14 cellular contexts compared by ENCODE assay signal in the genomic region with DNA sequence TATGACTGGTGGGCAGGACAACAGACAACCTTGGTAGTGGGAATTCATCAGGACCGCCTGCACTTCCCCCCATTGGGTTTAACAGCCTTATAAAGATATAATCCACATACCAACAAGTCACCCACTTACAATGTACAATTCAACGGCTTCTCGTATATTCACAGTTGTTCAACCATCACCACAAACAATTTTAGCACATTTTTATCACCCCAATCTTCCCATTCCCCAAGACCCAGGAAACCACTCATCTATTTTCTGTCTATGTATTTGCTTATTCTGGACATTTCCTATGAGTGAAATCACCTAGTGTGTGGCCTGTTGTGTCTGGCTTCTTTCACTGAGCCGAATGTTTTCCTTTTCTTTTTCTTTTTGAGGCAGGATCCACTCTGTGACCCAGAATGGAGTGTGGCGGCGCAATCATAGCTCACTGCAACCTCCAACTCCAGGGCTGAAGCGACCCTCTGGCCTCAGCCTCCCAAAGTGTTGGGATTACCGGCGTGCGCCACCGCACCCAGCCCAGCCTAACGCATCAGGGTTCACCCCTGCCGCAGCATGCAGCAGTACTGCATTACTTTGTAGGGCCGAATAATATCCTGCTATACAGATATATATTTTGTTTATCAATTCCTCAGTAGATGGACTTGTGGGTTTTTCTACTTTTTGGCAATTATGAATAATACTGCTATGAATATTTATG. TPM values are rescaled to one million over a fixed set of nuclear protein-coding genes. Genes with fewer than 3 reads are reported as not detected.
A peak's percentile ranks its signal among the peaks of the same experiment; 100 is the strongest.
DNase-seq lines count a peak whose midpoint lies in the region; ATAC-seq and TF ChIP-seq lines count a peak whose summit lies in the region.
"Had no signal": no experiment of that assay in that cellular context is flagged by ENCODE, and none has a peak within 500 bp of the region (broad histone marks: within the 10 kb centered on the region; RNA-seq: fewer than 3 reads in every experiment).

No MANE protein-coding gene starts in this region.

- peak overlapping the region; percentile 38 to 70 for H3K27ac ChIP-seq in thoracic aorta
- H3K27ac ChIP-seq: BLaER1 treated with 17β-estradiol and CSF1 and Interleukin-3, amounts not matched to agents 10 nM and 100 nM; GM23248 had no signal

- peaks cover 3% of the 10 kb centered on the region for H3K36me3 Mint-ChIP-seq in chondrocyte (ENCODE audit: low read depth)
- H3K36me3 Mint-ChIP-seq in nephron progenitor cell (ENCODE audit: low read depth): peaks cover 25% of the 10 kb centered on the region

- H3K9me3 ChIP-seq in thoracic aorta: no peaks in the 10 kb centered on the region
- H3K9me3 ChIP-seq: BLaER1 treated with 17β-estradiol and CSF1 and Interleukin-3, amounts not matched to agents 10 nM and 100 nM had no signal

- TF ChIP-seq CTCF in chondrocyte (IDR thresholded peaks at IDR 0.05) (no peak), nephron progenitor cell (IDR thresholded peaks at IDR 0.05) (no peak), thoracic aorta (IDR thresholded peaks at IDR 0.05) (no peak)

- ATAC-seq in thoracic aorta (ENCODE audit: insufficient number of reproducible peaks, low FRiP score, low read depth): no peak
- no peak for ATAC-seq in SK-N-SH treated with all-trans-retinoic acid at 6 μM for 48 hours
- ATAC-seq: HCT116 had no signal

- peaks cover 0 to 14% of the 10 kb centered on the region in 2 donors for H3K4me1 ChIP-seq in thoracic aorta (ENCODE audit: control insufficient read depth in 1 of 2, low read depth in 2 of 2)

- H3K4me3 Mint-ChIP-seq in chondrocyte (ENCODE audit: unreplicated experiment): no peak overlapping the region
- no peak overlapping the region for H3K4me3 Mint-ChIP-seq in nephron progenitor cell
- H3K4me3 Mint-ChIP-seq: CD4-positive, CD25-positive, alpha-beta regulatory T cell had no signal

- H3K4me3 ChIP-seq in thoracic aorta: no peak overlapping the region
- H3K4me3 ChIP-seq: BLaER1 treated with 17β-estradiol and CSF1 and Interleukin-3, amounts not matched to agents 10 nM and 100 nM; GM23248 had no signal

- H3K4me1 Mint-ChIP-seq in chondrocyte (ENCODE audit: low read depth): peaks cover 10% of the 10 kb centered on the region
- H3K4me1 Mint-ChIP-seq in nephron progenitor cell: no peaks in the 10 kb centered on the region

- H3K9me3 Mint-ChIP-seq in chondrocyte (ENCODE audit: low read depth): no peaks in the 10 kb centered on the region
- H3K9me3 Mint-ChIP-seq in nephron progenitor cell: no peaks in the 10 kb centered on the region

- no peaks in the 10 kb centered on the region for H3K27me3 ChIP-seq in thoracic aorta (replicated peaks; ENCODE audit: insufficient read depth)
- H3K27me3 ChIP-seq: BLaER1 treated with 17β-estradiol and CSF1 and Interleukin-3, amounts not matched to agents 10 nM and 100 nM had no signal

- H3K27ac Mint-ChIP-seq in chondrocyte (ENCODE audit: unreplicated experiment): peak overlapping the region; percentile 74
- peak overlapping the region; percentile 5 for H3K27ac Mint-ChIP-seq in nephron progenitor cell
- H3K27ac Mint-ChIP-seq: CD4-positive, CD25-positive, alpha-beta regulatory T cell had no signal

- H3K36me3 ChIP-seq in thoracic aorta: peaks cover 24% of the 10 kb centered on the region

- DNase-seq in amniotic epithelial cell (ENCODE audit: low read depth) (peak; percentile 22), chondrocyte (ENCODE audit: low spot score) (peak; percentile 49), nephron progenitor cell (no peak), thoracic aorta (ENCODE audit: low spot score) (no peak), NCI-H2107 treated with DMSO at 0.1 percent for 48 hours (lab: John Stamatoyannopoulos, UW; ENCODE audit: unreplicated experiment) (no peak), SKM-1 treated with dmso at 0.1 percent for 144 hours (lab: John Stamatoyannopoulos, UW; ENCODE audit: unreplicated experiment) (no peak)
- DNase-seq: 8988T; CD4-positive, CD25-positive, alpha-beta regulatory T cell; DMS 273 treated with DMSO at 0.1 percent for 48 hours; GM23248; IMR-90 had no signal

- H3K27me3 Mint-ChIP-seq in chondrocyte (ENCODE audit: low read depth): no peaks in the 10 kb centered on the region
- no peaks in the 10 kb centered on the region for H3K27me3 Mint-ChIP-seq in nephron progenitor cell (ENCODE audit: low read depth, poor library complexity)
- H3K27me3 Mint-ChIP-seq: CD4-positive, CD25-positive, alpha-beta regulatory T cell had no signal

TF ChIP-seq in SK-N-SH treated with all-trans-retinoic acid at 6 μM for 48 hours, 23 proteins besides CTCF, POLR2A, EP300 and RAD21:
- TF ChIP-seq ISL1 (CRISPR knock-in tag; IDR thresholded peaks at IDR 0.05) (no peak), ARNTL (CRISPR knock-in tag; IDR thresholded peaks at IDR 0.05; ENCODE audit: borderline replicate concordance, low read depth) (no peak), CSDC2 (CRISPR knock-in tag; IDR thresholded peaks at IDR 0.05) (no peak), OSR1 (CRISPR knock-in tag; IDR thresholded peaks at IDR 0.05) (no peak), ZFP30 (CRISPR knock-in tag; IDR thresholded peaks at IDR 0.05) (no peak), TCF4 (CRISPR knock-in tag; IDR thresholded peaks at IDR 0.05; ENCODE audit: borderline replicate concordance) (no peak), GLIS3 (CRISPR knock-in tag; IDR thresholded peaks at IDR 0.05) (no peak)

RNA-seq across cellular contexts. Expression of gene ANKS3, which starts 10.9 kb away (rescaled TPM):
- total RNA-seq in chondrocyte (21.8 to 30.6 TPM (median 24.9 TPM) in 3 replicates), thoracic aorta (10 to 100 TPM; 29.8 to 41.8 TPM)

RNA-seq across cellular contexts. Expression of gene DNAAF8, which starts 11.1 kb away (rescaled TPM):
- total RNA-seq in chondrocyte (2.0 to 2.6 TPM (median 2.2 TPM) in 3 replicates), thoracic aorta (not detected)
- total RNA-seq: CD4-positive, CD25-positive, alpha-beta regulatory T cell had no signal

RNA-seq across cellular contexts. Expression of gene NUDT16L1, which starts 29.9 kb away (rescaled TPM):
- total RNA-seq in chondrocyte: 20.4 to 27.4 TPM (median 22.9 TPM) in 3 replicates
- 10 to 100 TPM; 16.8 to 24.0 TPM for total RNA-seq in thoracic aorta

RNA-seq across cellular contexts. Expression of gene ZNF500, which starts 43.7 kb away (rescaled TPM):
- total RNA-seq in chondrocyte (13.1 to 16.2 TPM (median 14.7 TPM) in 3 replicates), thoracic aorta (10 to 100 TPM in 1 of 2 donors, 1 to 10 TPM in 1; 6.1 to 21.2 TPM)

Comparison
In these comparisons a context has a peak if more than half of its experiments do, and no peak if none do; other contexts are left out.
1. DNase-seq: peak in amniotic epithelial cell (single experiment) and chondrocyte (single experiment); none in nephron progenitor cell (single experiment), thoracic aorta (single experiment), NCI-H2107 treated with DMSO at 0.1 percent for 48 hours (single experiment) and SKM-1 treated with dmso at 0.1 percent for 144 hours (single experiment).